Comparison of ENCODE assay signal across 11 cellular contexts in genomic region chr11:74466916-74467885, GRCh38. TPM values are rescaled to one million over a fixed set of nuclear protein-coding genes. Genes with fewer than 3 reads are reported as not detected.
DNase-seq lines count a peak whose midpoint lies in the region; ATAC-seq and TF ChIP-seq lines count a peak whose summit lies in the region.
"Had no signal": no experiment of that assay in that cellular context is flagged by ENCODE, and none has a peak within 500 bp of the region (broad histone marks: within the 10 kb centered on the region; RNA-seq: fewer than 3 reads in every experiment).

A gene with protein sequence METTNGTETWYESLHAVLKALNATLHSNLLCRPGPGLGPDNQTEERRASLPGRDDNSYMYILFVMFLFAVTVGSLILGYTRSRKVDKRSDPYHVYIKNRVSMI (minus strand): TSS chr11:74467549. CDS start chr11:74457563, 9,986 bp downstream.

- no peaks in the 10 kb centered on the region for H3K9me3 ChIP-seq in muscle layer of duodenum (ENCODE audit: control insufficient read depth in 1 of 2, low read length in 2 of 2)
- H3K9me3 ChIP-seq: A549 had no signal

- H3K4me1 ChIP-seq in muscle layer of duodenum (ENCODE audit: control insufficient read depth in 1 of 2, insufficient read depth in 2 of 2, low read length in 2 of 2), result no peaks in the 10 kb centered on the region
- no peaks in the 10 kb centered on the region for H3K4me1 ChIP-seq in urinary bladder (ENCODE audit: insufficient read depth)

- TF ChIP-seq CTCF in fibroblast of the aortic adventitia (IDR thresholded peaks at IDR 0.05; ENCODE audit: insufficient read depth, low read length), result no peak

- ATAC-seq in GM21576 (IDR thresholded peaks at IDR 0.05; ENCODE audit: unreplicated experiment) (no peak), HG03469 (IDR thresholded peaks at IDR 0.05; ENCODE audit: unreplicated experiment) (no peak), HG03439 (IDR thresholded peaks at IDR 0.05; ENCODE audit: unreplicated experiment) (no peak)
- ATAC-seq: A549 had no signal

- H3K36me3 ChIP-seq in muscle layer of duodenum (ENCODE audit: control insufficient read depth in 1 of 2, insufficient read depth in 2 of 2, low read length in 2 of 2) (no peaks in the 10 kb centered on the region), urinary bladder (ENCODE audit: insufficient read depth) (no peaks in the 10 kb centered on the region)

- DNase-seq in NOMO-1 (lab: John Stamatoyannopoulos, UW; ENCODE audit: unreplicated experiment in 2 of 2), result peak; percentile 26 to 32
- DNase-seq in NOMO-1 treated with dmso at 0.1 percent for 144 hours (lab: John Stamatoyannopoulos, UW; ENCODE audit: unreplicated experiment), result no peak
- DNase-seq in fibroblast of the aortic adventitia (ENCODE audit: low read depth), result peak; percentile 12
- DNase-seq: hippocampal formation had no signal

- H3K27me3 ChIP-seq in muscle layer of duodenum (ENCODE audit: low read depth, low read length), result no peaks in the 10 kb centered on the region

- WGBS in urinary bladder, result 9% methylated on average over 62 of the region's 62 CpGs

- peak within 1 kb of the TSS; percentile 57 for H3K27ac ChIP-seq in muscle layer of duodenum (ENCODE audit: low read length)
- no peak within 1 kb of the TSS for H3K27ac ChIP-seq in urinary bladder (ENCODE audit: low read depth)

- H3K4me3 ChIP-seq in fibroblast of the aortic adventitia (ENCODE audit: low read depth, low read length) (peak within 1 kb of the TSS; percentile 52), muscle layer of duodenum (ENCODE audit: low read depth in 1 of 2, low read length in 2 of 2) (peak within 1 kb of the TSS; percentile 59 to 77), urinary bladder (ENCODE audit: low read depth, low read length) (peak within 1 kb of the TSS; percentile 57)
- H3K4me3 ChIP-seq: A549 had no signal

RNA-seq across cellular contexts. Expression of the gene that starts here (rescaled TPM):
- 0.18 and 5.9 TPM in 2 replicates for total RNA-seq in fibroblast of the aortic adventitia (ENCODE audit: low replicate concordance)
- 6.8 TPM for total RNA-seq in urinary bladder
- 5.8 TPM for polyA plus RNA-seq in urinary bladder
- total RNA-seq: T-helper 2 cell treated with Interferon-gamma antibody and Interleukin-4, amounts not matched to agents 100 ng/mL and 5 ng/mL, for 36 hours had no signal
